Comparison of ENCODE assay signal across 23 cellular contexts in the genomic region with DNA sequence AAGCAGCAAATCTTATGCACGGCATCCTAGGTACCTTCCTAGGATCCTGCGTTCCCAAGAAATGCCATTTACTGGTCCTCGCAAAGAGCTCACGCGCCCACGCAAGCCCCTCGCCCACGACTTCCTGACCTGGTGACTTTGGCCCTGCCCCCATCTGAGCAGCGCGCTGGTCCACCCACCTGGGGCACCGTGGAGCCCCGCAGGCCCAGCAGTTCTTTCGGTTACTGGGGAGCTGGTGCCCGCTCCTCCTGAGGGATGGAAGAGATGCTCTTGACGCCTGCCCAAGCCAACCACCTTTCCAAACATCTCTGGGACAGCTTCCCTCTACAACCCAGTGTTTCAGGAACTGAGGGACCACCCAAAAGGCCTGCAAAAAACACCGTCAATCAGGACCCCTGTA. TPM values are rescaled to one million over a fixed set of nuclear protein-coding genes. Genes with fewer than 3 reads are reported as not detected.
DNase-seq lines count a peak whose midpoint lies in the region; ATAC-seq and TF ChIP-seq lines count a peak whose summit lies in the region.
"Had no signal": no experiment of that assay in that cellular context is flagged by ENCODE, and none has a peak within 500 bp of the region (broad histone marks: within the 10 kb centered on the region; RNA-seq: fewer than 3 reads in every experiment).

No MANE protein-coding gene starts in this region.

- no peak overlapping the region for H3K27ac ChIP-seq in GM23338 (ENCODE audit: low read depth)
- H3K27ac ChIP-seq in subcutaneous abdominal adipose tissue (ENCODE audit: low read depth, low read length), result peak overlapping the region; percentile 13
- H3K27ac ChIP-seq: 22Rv1, BLaER1, C4-2B had no signal

- H3K4me1 Mint-ChIP-seq in GM23338, result peaks cover 21% of the 10 kb centered on the region
- peaks cover 34% of the 10 kb centered on the region for H3K4me1 Mint-ChIP-seq in dendritic cell treated with granulocyte-macrophage colony-stimulating factor and Interleukin-4, amounts not matched to agents 40 ng/mL and 50 ng/mL, for 4 days (ENCODE audit: low read depth)

- H3K36me3 ChIP-seq in GM23338 (ENCODE audit: insufficient read depth) (no peaks in the 10 kb centered on the region), subcutaneous abdominal adipose tissue (ENCODE audit: control insufficient read depth in 5 of 5, insufficient read depth in 5 of 5, low read length in 5 of 5) (no peaks in the 10 kb centered on the region), HAP-1 (replicated peaks) (no peaks in the 10 kb centered on the region)
- H3K36me3 ChIP-seq: BLaER1 had no signal

- no peak overlapping the region for H3K4me3 Mint-ChIP-seq in GM23338
- H3K4me3 Mint-ChIP-seq in dendritic cell treated with granulocyte-macrophage colony-stimulating factor and Interleukin-4, amounts not matched to agents 40 ng/mL and 50 ng/mL, for 4 days, result peak overlapping the region; percentile 34
- H3K4me3 Mint-ChIP-seq: B cell; CD4-positive, CD25-positive, alpha-beta regulatory T cell; CD8-positive, alpha-beta T cell had no signal

- peak overlapping the region in 1 of 5 donors; percentile 6 for H3K9ac ChIP-seq in subcutaneous abdominal adipose tissue (ENCODE audit: low read length in 5 of 5)
- H3K9ac ChIP-seq: BLaER1 had no signal

- H3K9me3 Mint-ChIP-seq in GM23338, result no peaks in the 10 kb centered on the region
- no peaks in the 10 kb centered on the region for H3K9me3 Mint-ChIP-seq in dendritic cell treated with granulocyte-macrophage colony-stimulating factor and Interleukin-4, amounts not matched to agents 40 ng/mL and 50 ng/mL, for 4 days
- H3K9me3 Mint-ChIP-seq: CD4-positive, CD25-positive, alpha-beta regulatory T cell; CD8-positive, alpha-beta T cell; HFFc6 had no signal

- no peaks in the 10 kb centered on the region for H3K79me2 ChIP-seq in GM23338 (replicated peaks; ENCODE audit: insufficient read depth)

- H3K4me2 ChIP-seq in GM23338, result no peak overlapping the region
- H3K4me2 ChIP-seq: BLaER1 had no signal

- DNase-seq in GM23338 (ENCODE audit: low spot score) (no peak), HAP-1 (ENCODE audit: low spot score in 2 of 2) (no peak)
- DNase-seq: Caco-2; CD8-positive, alpha-beta T cell; DMS 273 treated with DMSO at 0.1 percent for 48 hours; DMS79; EL; GDM1; H7; HFFc6 had no signal

- peak; percentile 59; the same call in 2 of the 3 replicates for ATAC-seq in GM23338
- no peak for ATAC-seq in GM21390 (IDR thresholded peaks at IDR 0.05; ENCODE audit: unreplicated experiment)
- no peak for ATAC-seq in HG02884 (IDR thresholded peaks at IDR 0.05; ENCODE audit: unreplicated experiment)
- ATAC-seq: CD8-positive, alpha-beta T cell; HCT116 had no signal

- no peak overlapping the region for H3K27ac Mint-ChIP-seq in GM23338
- peak overlapping the region; percentile 86 for H3K27ac Mint-ChIP-seq in dendritic cell treated with granulocyte-macrophage colony-stimulating factor and Interleukin-4, amounts not matched to agents 40 ng/mL and 50 ng/mL, for 4 days
- H3K27ac Mint-ChIP-seq: B cell; CD8-positive, alpha-beta T cell; HFFc6 had no signal

- H3K9me3 ChIP-seq in subcutaneous abdominal adipose tissue (ENCODE audit: control insufficient read depth in 5 of 5, low read length in 5 of 5) (no peaks in the 10 kb centered on the region), HAP-1 (no peaks in the 10 kb centered on the region)
- H3K9me3 ChIP-seq: BLaER1, Caco-2 had no signal

- in situ Hi-C loops in HAP-1 (cut with MboI; ENCODE audit: low sequenced_read_pairs), result no loop called here

- H3F3A ChIP-seq in GM23338 (replicated peaks; ENCODE audit: low read depth), result no peaks in the 10 kb centered on the region

- no peak for TF ChIP-seq CTCF in GM23338 (conservative IDR thresholded peaks at IDR 0.05; ENCODE audit: low read depth in 2 of 2)

- no peaks in the 10 kb centered on the region for H3K36me3 Mint-ChIP-seq in GM23338 (ENCODE audit: low read depth)
- no peaks in the 10 kb centered on the region for H3K36me3 Mint-ChIP-seq in dendritic cell treated with granulocyte-macrophage colony-stimulating factor and Interleukin-4, amounts not matched to agents 40 ng/mL and 50 ng/mL, for 4 days (ENCODE audit: low read depth)
- H3K36me3 Mint-ChIP-seq: CD4-positive, CD25-positive, alpha-beta regulatory T cell; CD8-positive, alpha-beta T cell had no signal

- H3K4me3 ChIP-seq in GM23338, result no peak overlapping the region
- H3K4me3 ChIP-seq in subcutaneous abdominal adipose tissue (ENCODE audit: low read depth in 1 of 5, low read length in 5 of 5), result peak overlapping the region in 3 of 5 donors; percentile 13 to 64 (median 55)
- H3K4me3 ChIP-seq in HAP-1, result no peak overlapping the region
- H3K4me3 ChIP-seq: BLaER1, GM12878 had no signal

- no peaks in the 10 kb centered on the region for H3K27me3 Mint-ChIP-seq in GM23338 (ENCODE audit: insufficient read depth, low read depth, poor library complexity)
- peaks cover 5% of the 10 kb centered on the region for H3K27me3 Mint-ChIP-seq in dendritic cell treated with granulocyte-macrophage colony-stimulating factor and Interleukin-4, amounts not matched to agents 40 ng/mL and 50 ng/mL, for 4 days
- H3K27me3 Mint-ChIP-seq: CD4-positive, CD25-positive, alpha-beta regulatory T cell had no signal

- H3K4me1 ChIP-seq in GM23338 (ENCODE audit: insufficient read depth), result no peaks in the 10 kb centered on the region
- H3K4me1 ChIP-seq in subcutaneous abdominal adipose tissue (ENCODE audit: control insufficient read depth in 5 of 5, insufficient read depth in 5 of 5, low read length in 5 of 5), result peaks cover 2 to 31% (median 22%) of the 10 kb centered on the region in 5 donors
- no peaks in the 10 kb centered on the region; the same call in 1 of the 2 replicates for H3K4me1 ChIP-seq in HAP-1
- H3K4me1 ChIP-seq: BLaER1, Caco-2 had no signal

- H3K9me2 ChIP-seq in GM23338 (ENCODE audit: insufficient read depth), result 0 out of 2 replicates have a peak, but pooled peaks cover 3% of the 10 kb centered on the region

- 0 out of 2 replicates have a peak overlapping the region, but pooled peaks have one; percentile 12 for H2AFZ ChIP-seq in GM23338

- intact Hi-C loops in dendritic cell treated with granulocyte-macrophage colony-stimulating factor and Interleukin-4, amounts not matched to agents 40 ng/mL and 50 ng/mL, for 4 days (cut with micrococcal nuclease), result no loop called here

- H3K27me3 ChIP-seq in GM23338 (ENCODE audit: insufficient read depth) (no peaks in the 10 kb centered on the region), subcutaneous abdominal adipose tissue (ENCODE audit: control insufficient read depth in 5 of 5, insufficient read depth in 4 of 5, low read length in 5 of 5) (no peaks in the 10 kb centered on the region), HAP-1 (ENCODE audit: low read depth) (no peaks in the 10 kb centered on the region)
- H3K27me3 ChIP-seq: BLaER1 had no signal

- H4K20me1 ChIP-seq in GM23338 (replicated peaks; ENCODE audit: insufficient read depth), result no peaks in the 10 kb centered on the region
- H4K20me1 ChIP-seq: BLaER1 had no signal

TF ChIP-seq in GM23338, 12 proteins besides CTCF, POLR2A, EP300 and RAD21:
- no peak for TF ChIP-seq ZNF331 (CRISPR knock-in tag; IDR thresholded peaks at IDR 0.05; ENCODE audit: low read depth)
- TF ChIP-seq EZH2 (IDR thresholded peaks at IDR 0.05; ENCODE audit: low read depth, unreplicated experiment), result no peak
- TF ChIP-seq EZH2phosphoT487 (IDR thresholded peaks at IDR 0.05; ENCODE audit: unreplicated experiment), result no peak
- TF ChIP-seq JUNB (IDR thresholded peaks at IDR 0.05; ENCODE audit: unreplicated experiment), result no peak
- TF ChIP-seq, protein P1, sequence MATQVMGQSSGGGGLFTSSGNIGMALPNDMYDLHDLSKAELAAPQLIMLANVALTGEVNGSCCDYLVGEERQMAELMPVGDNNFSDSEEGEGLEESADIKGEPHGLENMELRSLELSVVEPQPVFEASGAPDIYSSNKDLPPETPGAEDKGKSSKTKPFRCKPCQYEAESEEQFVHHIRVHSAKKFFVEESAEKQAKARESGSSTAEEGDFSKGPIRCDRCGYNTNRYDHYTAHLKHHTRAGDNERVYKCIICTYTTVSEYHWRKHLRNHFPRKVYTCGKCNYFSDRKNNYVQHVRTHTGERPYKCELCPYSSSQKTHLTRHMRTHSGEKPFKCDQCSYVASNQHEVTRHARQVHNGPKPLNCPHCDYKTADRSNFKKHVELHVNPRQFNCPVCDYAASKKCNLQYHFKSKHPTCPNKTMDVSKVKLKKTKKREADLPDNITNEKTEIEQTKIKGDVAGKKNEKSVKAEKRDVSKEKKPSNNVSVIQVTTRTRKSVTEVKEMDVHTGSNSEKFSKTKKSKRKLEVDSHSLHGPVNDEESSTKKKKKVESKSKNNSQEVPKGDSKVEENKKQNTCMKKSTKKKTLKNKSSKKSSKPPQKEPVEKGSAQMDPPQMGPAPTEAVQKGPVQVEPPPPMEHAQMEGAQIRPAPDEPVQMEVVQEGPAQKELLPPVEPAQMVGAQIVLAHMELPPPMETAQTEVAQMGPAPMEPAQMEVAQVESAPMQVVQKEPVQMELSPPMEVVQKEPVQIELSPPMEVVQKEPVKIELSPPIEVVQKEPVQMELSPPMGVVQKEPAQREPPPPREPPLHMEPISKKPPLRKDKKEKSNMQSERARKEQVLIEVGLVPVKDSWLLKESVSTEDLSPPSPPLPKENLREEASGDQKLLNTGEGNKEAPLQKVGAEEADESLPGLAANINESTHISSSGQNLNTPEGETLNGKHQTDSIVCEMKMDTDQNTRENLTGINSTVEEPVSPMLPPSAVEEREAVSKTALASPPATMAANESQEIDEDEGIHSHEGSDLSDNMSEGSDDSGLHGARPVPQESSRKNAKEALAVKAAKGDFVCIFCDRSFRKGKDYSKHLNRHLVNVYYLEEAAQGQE (IDR thresholded peaks at IDR 0.05; ENCODE audit: unreplicated experiment), result no peak

RNA-seq across cellular contexts. Expression of a gene that starts 16.7 kb away (rescaled TPM):
- total RNA-seq in GM23338 (2014; rRNA removed; shearing (Covaris generic)), result 0.24 TPM in 1 of 2 replicates, not detected in the other
- 0.21 TPM in 1 of 2 replicates, not detected in the other for polyA plus RNA-seq in GM23338 (2016; fragmentation: Nextera tagmentation; extraction: Ambion mirVana)
- total RNA-seq: B cell; Caco-2; CD4-positive, CD25-positive, alpha-beta regulatory T cell; CD8-positive, alpha-beta T cell; GM12878; H1; HFFc6 had no signal
- polyA plus RNA-seq: AG04450; CD4-positive, CD25-positive, alpha-beta regulatory T cell; GM12878 had no signal

Comparison
In these comparisons a context has a peak if more than half of its experiments do, and no peak if none do; other contexts are left out.
1. H3K4me3 ChIP-seq: peak in subcutaneous abdominal adipose tissue (3 of 5); none in GM23338 (single experiment) and HAP-1 (single experiment).